ENCODE assay signal across 15 cellular contexts in the genomic region with DNA sequence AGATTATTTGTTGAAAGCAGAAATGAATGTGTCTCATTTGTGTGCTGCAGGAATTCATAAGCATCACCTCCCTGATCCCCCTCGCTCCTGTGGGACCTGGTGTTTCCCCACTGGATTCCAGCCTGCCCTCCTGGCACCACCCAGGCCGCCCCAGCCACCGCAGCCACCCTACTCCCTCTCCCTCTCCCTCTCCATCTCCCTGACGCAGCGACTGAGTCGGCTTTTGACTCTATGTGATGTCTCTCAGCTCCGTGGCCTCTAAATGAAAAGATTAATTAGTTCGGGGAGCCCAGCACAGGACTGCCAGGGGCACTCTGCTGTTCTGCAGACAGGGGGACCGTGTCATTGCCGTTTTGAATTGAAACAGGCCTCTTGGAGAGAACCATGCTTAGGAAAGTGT.
"Had no signal": no experiment of that assay in that cellular context is flagged by ENCODE, and none has a peak within 500 bp of the region (broad histone marks: within the 10 kb centered on the region; RNA-seq: fewer than 3 reads in every experiment).

No MANE protein-coding gene starts in this region.

- H3K9me3 ChIP-seq: psoas muscle had no signal

- H3K4me1 ChIP-seq: psoas muscle had no signal

- H3K9me3 Mint-ChIP-seq: activated B cell treated with CpG ODN at 0.5 μM for 24 hours; activated naive CD4-positive, alpha-beta T cell treated with anti-CD3 and anti-CD28 coated beads, Interleukin-2, amount 50 U/mL, for 24 hours; activated T-helper 17 cell treated with anti-CD3 and anti-CD28 coated beads, Interleukin-2, amount 50 U/mL, for 72 hours; central memory CD8-positive, alpha-beta T cell; dendritic cell treated with granulocyte-macrophage colony-stimulating factor and Interleukin-4, amounts not matched to agents 40 ng/mL and 50 ng/mL, for 4 days; naive B cell had no signal

- H3K4me1 Mint-ChIP-seq: activated B cell treated with CpG ODN at 0.5 μM for 24 hours; activated naive CD4-positive, alpha-beta T cell treated with anti-CD3 and anti-CD28 coated beads, Interleukin-2, amount 50 U/mL, for 24 hours; activated T-helper 17 cell treated with anti-CD3 and anti-CD28 coated beads, Interleukin-2, amount 50 U/mL, for 72 hours; naive B cell had no signal

- H3K36me3 Mint-ChIP-seq: activated naive CD4-positive, alpha-beta T cell treated with anti-CD3 and anti-CD28 coated beads, Interleukin-2, amount 50 U/mL, for 24 hours; naive B cell had no signal

- ATAC-seq: activated T-helper 17 cell treated with anti-CD3 and anti-CD28 coated beads, Interleukin-2, amount 50 U/mL, for 72 hours; psoas muscle; stimulated activated naive CD8-positive, alpha-beta T cell treated with anti-CD3 and anti-CD28 coated beads, Interleukin-15, Interleukin-2, amounts not matched to agents 100 U/mL and 50 U/mL, for 24 hours had no signal

- H3K4me3 ChIP-seq: psoas muscle, SK-N-MC had no signal

- H3K27ac Mint-ChIP-seq: activated B cell treated with CpG ODN at 0.5 μM for 24 hours; activated naive CD4-positive, alpha-beta T cell treated with anti-CD3 and anti-CD28 coated beads, Interleukin-2, amount 50 U/mL, for 24 hours; activated T-helper 17 cell treated with anti-CD3 and anti-CD28 coated beads, Interleukin-2, amount 50 U/mL, for 72 hours; dendritic cell treated with granulocyte-macrophage colony-stimulating factor and Interleukin-4, amounts not matched to agents 40 ng/mL and 50 ng/mL, for 4 days had no signal

- H3K27ac ChIP-seq: psoas muscle, SK-N-MC had no signal

- DNase-seq: activated B cell treated with CpG ODN at 0.5 μM for 24 hours; activated CD4-positive, alpha-beta T cell treated with anti-CD3 and anti-CD28 coated beads, Interleukin-2, amount 50 U/mL, for 4 hours; erythroblast; hypothalamus; kidney glomerular epithelial cell; naive B cell; nucleus accumbens; stimulated activated CD4-positive, alpha-beta T cell treated with anti-CD3 and anti-CD28 coated beads, Interleukin-12 subunit alpha, Interleukin-12 subunit beta, amount 100 ng/mL, for 4 hours; stimulated activated naive CD8-positive, alpha-beta T cell treated with anti-CD3 and anti-CD28 coated beads, Interleukin-15, Interleukin-2, amounts not matched to agents 100 U/mL and 50 U/mL, for 24 hours had no signal

- H3K27me3 Mint-ChIP-seq: activated B cell treated with CpG ODN at 0.5 μM for 24 hours; activated naive CD4-positive, alpha-beta T cell treated with anti-CD3 and anti-CD28 coated beads, Interleukin-2, amount 50 U/mL, for 24 hours; central memory CD8-positive, alpha-beta T cell; dendritic cell treated with granulocyte-macrophage colony-stimulating factor and Interleukin-4, amounts not matched to agents 40 ng/mL and 50 ng/mL, for 4 days had no signal

- H3K4me3 Mint-ChIP-seq: activated B cell treated with CpG ODN at 0.5 μM for 24 hours; activated naive CD4-positive, alpha-beta T cell treated with anti-CD3 and anti-CD28 coated beads, Interleukin-2, amount 50 U/mL, for 24 hours; activated T-helper 17 cell treated with anti-CD3 and anti-CD28 coated beads, Interleukin-2, amount 50 U/mL, for 72 hours; central memory CD8-positive, alpha-beta T cell; dendritic cell treated with granulocyte-macrophage colony-stimulating factor and Interleukin-4, amounts not matched to agents 40 ng/mL and 50 ng/mL, for 4 days; naive B cell had no signal
